Comparison of ENCODE assay signal across 22 cellular contexts in genomic region chr17:34126496-34126895, GRCh38.
DNase-seq lines count a peak whose midpoint lies in the region; ATAC-seq and TF ChIP-seq lines count a peak whose summit lies in the region.
"Had no signal": no experiment of that assay in that cellular context is flagged by ENCODE, and none has a peak within 500 bp of the region (broad histone marks: within the 10 kb centered on the region; RNA-seq: fewer than 3 reads in every experiment).

No MANE protein-coding gene starts in this region.

- no peak overlapping the region for H2AFZ ChIP-seq in neuronal stem cell (ENCODE audit: low read length)

- no peak overlapping the region for H2BK120ac ChIP-seq in neuronal stem cell (ENCODE audit: low read depth, low read length)

- DNase-seq in coronary artery (ENCODE audit: low spot score) (peak; percentile 41), glutamatergic neuron (no peak), neuronal stem cell (ENCODE audit: low spot score) (no peak), HuH-7.5 (ENCODE audit: low spot score) (no peak)
- DNase-seq: 8988T; ACHN; AML-193; BE2C; CD4-positive, alpha-beta T cell; CD8-positive, alpha-beta memory T cell; DMS 273 treated with DMSO at 0.1 percent for 48 hours; DMS53; DMS79 treated with DMSO at 0.1 percent for 48 hours; GF-D8; GOT3; HFFc6 had no signal

- peaks cover 0 to 7% of the 10 kb centered on the region in 2 donors for H3K4me1 ChIP-seq in neuronal stem cell (ENCODE audit: control insufficient read depth in 2 of 2, insufficient read depth in 1 of 2, low read depth in 1 of 2, low read length in 2 of 2)
- H3K4me1 ChIP-seq: A549, BE2C, HAP-1 had no signal

- no peak for TF ChIP-seq CTCF in coronary artery (IDR thresholded peaks at IDR 0.05)
- TF ChIP-seq CTCF in glutamatergic neuron (IDR thresholded peaks at IDR 0.05; ENCODE audit: partially characterized antibody, unreplicated experiment) = no peak

- no peaks in the 10 kb centered on the region for H3K79me1 ChIP-seq in neuronal stem cell (ENCODE audit: low read depth, low read length)

- no peak overlapping the region for H3K23ac ChIP-seq in neuronal stem cell (ENCODE audit: low read depth, low read length, poor library complexity)

- peaks cover 4% of the 10 kb centered on the region for H3K27me3 Mint-ChIP-seq in glutamatergic neuron (ENCODE audit: unreplicated experiment)
- peaks cover 30% of the 10 kb centered on the region for H3K27me3 Mint-ChIP-seq in activated T-helper 17 cell treated with anti-CD3 and anti-CD28 coated beads, Interleukin-2, amount 50 U/mL, for 72 hours

- no peak overlapping the region for H3K9ac ChIP-seq in neuronal stem cell (ENCODE audit: low read depth, low read length, poor library complexity)
- H3K9ac ChIP-seq: BLaER1 treated with 17β-estradiol and CSF1 and Interleukin-3, amounts not matched to agents 10 nM and 100 nM had no signal

- H2BK12ac ChIP-seq in neuronal stem cell (ENCODE audit: low read length) = no peak overlapping the region

- H3K27me3 ChIP-seq in neuronal stem cell (ENCODE audit: control insufficient read depth in 3 of 3, insufficient read depth in 3 of 3, low read depth in 1 of 3, low read length in 3 of 3) = no peaks in the 10 kb centered on the region
- H3K27me3 ChIP-seq: BE2C; BLaER1 treated with 17β-estradiol and CSF1 and Interleukin-3, amounts not matched to agents 10 nM and 100 nM had no signal

- H3K36me3 ChIP-seq in neuronal stem cell (replicated peaks in 1 of 2; ENCODE audit: control insufficient read depth in 2 of 2, insufficient read depth in 2 of 2, low read length in 2 of 2) = no peaks in the 10 kb centered on the region
- H3K36me3 ChIP-seq: BE2C; BLaER1 treated with 17β-estradiol and CSF1 and Interleukin-3, amounts not matched to agents 10 nM and 100 nM; HAP-1 had no signal

- no peak for ATAC-seq in GM19328 (IDR thresholded peaks at IDR 0.05; ENCODE audit: unreplicated experiment)
- no peak for ATAC-seq in activated T-helper 17 cell treated with anti-CD3 and anti-CD28 coated beads, Interleukin-2, amount 50 U/mL, for 72 hours (replicated peaks)

- H3K4me3 ChIP-seq in coronary artery (no peak overlapping the region), neuronal stem cell (ENCODE audit: low read length in 2 of 2) (no peak overlapping the region)
- H3K4me3 ChIP-seq: A549; BLaER1 treated with 17β-estradiol and CSF1 and Interleukin-3, amounts not matched to agents 10 nM and 100 nM; HAP-1 had no signal

- no peaks in the 10 kb centered on the region for H3K36me3 Mint-ChIP-seq in glutamatergic neuron (ENCODE audit: unreplicated experiment)
- no peaks in the 10 kb centered on the region for H3K36me3 Mint-ChIP-seq in activated T-helper 17 cell treated with anti-CD3 and anti-CD28 coated beads, Interleukin-2, amount 50 U/mL, for 72 hours (ENCODE audit: low read depth)
- H3K36me3 Mint-ChIP-seq: CD14-positive monocyte; CD8-positive, alpha-beta memory T cell had no signal

- H3K4me2 ChIP-seq in neuronal stem cell (ENCODE audit: insufficient read depth, low read length, poor library complexity, severe bottlenecking) = no peak overlapping the region
- H3K4me2 ChIP-seq: A549 had no signal

- H3K4me3 Mint-ChIP-seq in glutamatergic neuron (ENCODE audit: unreplicated experiment) = peak overlapping the region; percentile 7
- no peak overlapping the region for H3K4me3 Mint-ChIP-seq in activated T-helper 17 cell treated with anti-CD3 and anti-CD28 coated beads, Interleukin-2, amount 50 U/mL, for 72 hours
- H3K4me3 Mint-ChIP-seq: CD14-positive monocyte; CD4-positive, alpha-beta T cell; CD8-positive, alpha-beta memory T cell; HFFc6 had no signal

- H3K14ac ChIP-seq in neuronal stem cell (ENCODE audit: low read length) = peak overlapping the region; percentile 39

- no peaks in the 10 kb centered on the region for H3K9me3 ChIP-seq in neuronal stem cell (replicated peaks in 1 of 2; ENCODE audit: control insufficient read depth in 2 of 2, insufficient read depth in 1 of 2, low read depth in 1 of 2, low read length in 2 of 2)
- H3K9me3 ChIP-seq: A549; BE2C; BLaER1 treated with 17β-estradiol and CSF1 and Interleukin-3, amounts not matched to agents 10 nM and 100 nM; HAP-1 had no signal

- H3K4ac ChIP-seq in neuronal stem cell (ENCODE audit: low read length) = no peak overlapping the region

- no peak overlapping the region for H3K18ac ChIP-seq in neuronal stem cell (ENCODE audit: low read length)

- WGBS in neuronal stem cell (ENCODE audit: extremely low coverage in 2 of 2, insufficient read length in 2 of 2, insufficient replicate concordance in 1 of 2), 2 donors = no CpG with 5 or more reads among the region's 7 CpGs

- H3K27ac Mint-ChIP-seq in glutamatergic neuron (ENCODE audit: unreplicated experiment) = no peak overlapping the region
- no peak overlapping the region for H3K27ac Mint-ChIP-seq in activated T-helper 17 cell treated with anti-CD3 and anti-CD28 coated beads, Interleukin-2, amount 50 U/mL, for 72 hours
- H3K27ac Mint-ChIP-seq: CD14-positive monocyte; CD4-positive, alpha-beta T cell; HFFc6 had no signal

- no peak overlapping the region for H2AK5ac ChIP-seq in neuronal stem cell (ENCODE audit: low read depth, low read length)

- H2BK15ac ChIP-seq in neuronal stem cell (ENCODE audit: low read length) = no peak overlapping the region

- peaks cover 2% of the 10 kb centered on the region for H3K9me3 Mint-ChIP-seq in glutamatergic neuron (ENCODE audit: unreplicated experiment)
- no peaks in the 10 kb centered on the region for H3K9me3 Mint-ChIP-seq in activated T-helper 17 cell treated with anti-CD3 and anti-CD28 coated beads, Interleukin-2, amount 50 U/mL, for 72 hours
- H3K9me3 Mint-ChIP-seq: CD14-positive monocyte; CD4-positive, alpha-beta T cell; CD8-positive, alpha-beta memory T cell had no signal

- no peak overlapping the region for H4K91ac ChIP-seq in neuronal stem cell (ENCODE audit: low read depth, low read length, poor library complexity)

- no peak overlapping the region for H4K8ac ChIP-seq in neuronal stem cell (ENCODE audit: low read depth, low read length)

- H3K4me1 Mint-ChIP-seq in glutamatergic neuron (ENCODE audit: low read depth, unreplicated experiment) = peaks cover 46% of the 10 kb centered on the region
- H3K4me1 Mint-ChIP-seq in activated T-helper 17 cell treated with anti-CD3 and anti-CD28 coated beads, Interleukin-2, amount 50 U/mL, for 72 hours = no peaks in the 10 kb centered on the region
- H3K4me1 Mint-ChIP-seq: CD14-positive monocyte; CD8-positive, alpha-beta memory T cell had no signal

- H3K27ac ChIP-seq in coronary artery = no peak overlapping the region
- H3K27ac ChIP-seq in neuronal stem cell (replicated peaks; ENCODE audit: low read length) = no peak overlapping the region
- H3K27ac ChIP-seq: A549; BLaER1 treated with 17β-estradiol and CSF1 and Interleukin-3, amounts not matched to agents 10 nM and 100 nM had no signal

- H2BK5ac ChIP-seq in neuronal stem cell (ENCODE audit: low read length) = no peak overlapping the region
